ENCODE assay signal across 23 cellular contexts in genomic region chrX:121114691-121115090, GRCh38.
"Had no signal": no experiment of that assay in that cellular context is flagged by ENCODE, and none has a peak within 500 bp of the region (broad histone marks: within the 10 kb centered on the region; RNA-seq: fewer than 3 reads in every experiment).

No MANE protein-coding gene starts in this region.

- H3K9me3 ChIP-seq: left ventricle myocardium inferior, pancreas, psoas muscle, right lobe of liver, testis, tibial artery, upper lobe of right lung had no signal

- ATAC-seq: naive thymus-derived CD8-positive, alpha-beta T cell; pancreas; psoas muscle; right lobe of liver; stimulated activated memory B cell treated with anti-CD40 and anti-IgM and Interleukin-4, amounts not matched to agents 10 μg/mL and 1 μg/mL and 100 μg/mL, for 72 hours; stimulated activated naive CD8-positive, alpha-beta T cell treated with anti-CD3 and anti-CD28 coated beads, Interleukin-15, amount 100 ng/mL, for 72 hours; upper lobe of right lung had no signal

- DNase-seq: islet precursor cell; left ventricle myocardium inferior; midbrain; naive thymus-derived CD8-positive, alpha-beta T cell; nucleus accumbens; pancreas; psoas muscle; right lobe of liver; stimulated activated CD4-positive, alpha-beta T cell treated with anti-CD3 and anti-CD28 coated beads, Interleukin-1b, Interleukin-23, amount 100 ng/mL, for 48 hours; stimulated activated CD4-positive, alpha-beta T cell treated with anti-CD3 and anti-CD28 coated beads, Interleukin-2, amount 100 ng/mL, for 48 hours; stimulated activated CD4-positive, alpha-beta T cell treated with anti-CD3 and anti-CD28 coated beads, Interleukin-4, amount 100 ng/mL, for 4 hours; stimulated activated CD8-positive, alpha-beta memory T cell treated with anti-CD3 and anti-CD28 coated beads, Interleukin-4, amount 100 ng/mL, for 48 hours; stimulated activated naive CD4-positive, alpha-beta T cell treated with Interleukin-2 at 50 U/mL for 16 hours; stimulated activated naive CD8-positive, alpha-beta T cell treated with anti-CD3 and anti-CD28 coated beads, Interleukin-15, amount 100 ng/mL, for 72 hours; testis; tibial artery; trophoblast cell; upper lobe of right lung had no signal

- H3K27me3 ChIP-seq: pancreas, right atrium auricular region, right lobe of liver, testis, tibial artery, upper lobe of right lung had no signal

- H3K4me2 ChIP-seq: smooth muscle cell had no signal

- FAIRE-seq: pancreas, urothelium cell line had no signal

- H3K4me3 ChIP-seq: left ventricle myocardium inferior, lung, pancreas, psoas muscle, right atrium auricular region, right lobe of liver, smooth muscle cell, testis, tibial artery, upper lobe of right lung had no signal

- H3K27ac ChIP-seq: left ventricle myocardium inferior, pancreas, psoas muscle, right atrium auricular region, right lobe of liver, testis, tibial artery, upper lobe of right lung had no signal

- H3K4me1 ChIP-seq: left ventricle myocardium inferior, pancreas, psoas muscle, right atrium auricular region, right lobe of liver, testis, tibial artery, upper lobe of right lung had no signal

- H3K36me3 ChIP-seq: left ventricle myocardium inferior, pancreas, right atrium auricular region, right lobe of liver, tibial artery, upper lobe of right lung had no signal
